Comparison of ENCODE assay signal across 20 cellular contexts in the genomic region with DNA sequence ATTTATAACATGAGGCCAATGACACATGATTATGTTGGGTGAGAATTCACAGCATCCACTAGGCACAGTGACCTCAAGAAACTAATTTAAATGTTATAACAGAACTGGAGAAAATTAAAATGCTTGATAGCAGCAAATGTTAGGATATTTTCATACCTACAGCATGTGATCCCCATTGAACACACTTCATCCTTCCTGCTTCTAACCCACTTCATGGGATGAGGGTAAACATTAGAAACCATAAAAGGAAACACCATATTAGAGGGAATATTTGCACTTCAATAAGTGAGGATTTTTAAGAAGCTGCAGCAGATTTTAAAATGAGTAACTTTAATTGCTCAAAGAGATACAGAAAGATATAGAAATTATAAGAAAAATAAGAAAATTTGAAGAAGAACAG.
DNase-seq lines count a peak whose midpoint lies in the region; ATAC-seq and TF ChIP-seq lines count a peak whose summit lies in the region.
"Had no signal": no experiment of that assay in that cellular context is flagged by ENCODE, and none has a peak within 500 bp of the region (broad histone marks: within the 10 kb centered on the region; RNA-seq: fewer than 3 reads in every experiment).

No MANE protein-coding gene starts in this region.

- intact Hi-C loops in uterus (cut with DNase I; ENCODE audit: low total_unique reads): no loop called here

- TF ChIP-seq CTCF in uterus (IDR thresholded peaks at IDR 0.05): no peak

- H3K4me2 ChIP-seq in BLaER1 treated with 17β-estradiol and CSF1 and Interleukin-3, amounts not matched to agents 10 nM and 100 nM: peak overlapping the region in 8 of 11 experiments; percentile 20 to 73 (median 54); a peak in 12 of 22 replicates

- H3K27ac ChIP-seq in BLaER1 treated with 17β-estradiol and CSF1 and Interleukin-3, amounts not matched to agents 10 nM and 100 nM: no peak overlapping the region; a peak in 1 of 22 replicates
- no peak overlapping the region for H3K27ac ChIP-seq in uterus
- H3K27ac ChIP-seq: BLaER1 had no signal

- no peaks in the 10 kb centered on the region for H4K20me1 ChIP-seq in BLaER1 treated with 17β-estradiol and CSF1 and Interleukin-3, amounts not matched to agents 10 nM and 100 nM
- H4K20me1 ChIP-seq: BLaER1 had no signal

- TF ChIP-seq POLR2A in uterus (IDR thresholded peaks at IDR 0.05): no peak

- no peaks in the 10 kb centered on the region for H3K36me3 ChIP-seq in BLaER1 treated with 17β-estradiol and CSF1 and Interleukin-3, amounts not matched to agents 10 nM and 100 nM
- no peaks in the 10 kb centered on the region for H3K36me3 ChIP-seq in uterus
- H3K36me3 ChIP-seq: BLaER1 had no signal

- H3K9ac ChIP-seq in BLaER1 treated with 17β-estradiol and CSF1 and Interleukin-3, amounts not matched to agents 10 nM and 100 nM: no peak overlapping the region
- H3K9ac ChIP-seq: BLaER1 had no signal

- no peak overlapping the region for H3K4me3 ChIP-seq in BLaER1 treated with 17β-estradiol and CSF1 and Interleukin-3, amounts not matched to agents 10 nM and 100 nM
- H3K4me3 ChIP-seq in uterus: no peak overlapping the region
- H3K4me3 ChIP-seq: BLaER1 had no signal

- H3K4me1 ChIP-seq in BLaER1 treated with 17β-estradiol and CSF1 and Interleukin-3, amounts not matched to agents 10 nM and 100 nM: peaks cover 6 to 26% (median 17%) of the 10 kb centered on the region in 10 experiments; a peak in 19 of 20 replicates
- no peaks in the 10 kb centered on the region for H3K4me1 ChIP-seq in uterus

- DNase-seq in DMS79 treated with DMSO at 0.1 percent for 48 hours (lab: John Stamatoyannopoulos, UW) (peak; percentile 33), DMS79 (lab: John Stamatoyannopoulos, UW) (no peak), DMS53 treated with DMSO at 0.1 percent for 48 hours (lab: John Stamatoyannopoulos, UW; ENCODE audit: unreplicated experiment) (peak; percentile 71), NCI-H774 (lab: John Stamatoyannopoulos, UW) (peak; percentile 19), NCI-H345 (lab: John Stamatoyannopoulos, UW) (no peak), uterus (no peak)
- DNase-seq: 8988T; Calu3; CD8-positive, alpha-beta T cell; DMS 273 treated with DMSO at 0.1 percent for 48 hours; GDM1; GOT3; H7; HFFc6; KBM-7 had no signal

- H3K27me3 ChIP-seq in BLaER1 treated with 17β-estradiol and CSF1 and Interleukin-3, amounts not matched to agents 10 nM and 100 nM: no peaks in the 10 kb centered on the region
- H3K27me3 ChIP-seq in uterus: no peaks in the 10 kb centered on the region
- H3K27me3 ChIP-seq: BLaER1 had no signal

- ATAC-seq in HG03378 (IDR thresholded peaks at IDR 0.05; ENCODE audit: unreplicated experiment): no peak
- ATAC-seq: CD8-positive, alpha-beta T cell; HCT116; HepG2 had no signal

- no peaks in the 10 kb centered on the region for H3K9me3 ChIP-seq in BLaER1 treated with 17β-estradiol and CSF1 and Interleukin-3, amounts not matched to agents 10 nM and 100 nM (replicated peaks in 1 of 11)
- no peaks in the 10 kb centered on the region for H3K9me3 ChIP-seq in uterus
- H3K9me3 ChIP-seq: BLaER1 had no signal

Comparison
In these comparisons a context has a peak if more than half of its experiments do, and no peak if none do; other contexts are left out.
1. DNase-seq: peak in DMS79 treated with DMSO at 0.1 percent for 48 hours (single experiment), DMS53 treated with DMSO at 0.1 percent for 48 hours (single experiment) and NCI-H774 (single experiment); none in DMS79 (single experiment), NCI-H345 (single experiment) and uterus (0 of 2).